In the genomic region with DNA sequence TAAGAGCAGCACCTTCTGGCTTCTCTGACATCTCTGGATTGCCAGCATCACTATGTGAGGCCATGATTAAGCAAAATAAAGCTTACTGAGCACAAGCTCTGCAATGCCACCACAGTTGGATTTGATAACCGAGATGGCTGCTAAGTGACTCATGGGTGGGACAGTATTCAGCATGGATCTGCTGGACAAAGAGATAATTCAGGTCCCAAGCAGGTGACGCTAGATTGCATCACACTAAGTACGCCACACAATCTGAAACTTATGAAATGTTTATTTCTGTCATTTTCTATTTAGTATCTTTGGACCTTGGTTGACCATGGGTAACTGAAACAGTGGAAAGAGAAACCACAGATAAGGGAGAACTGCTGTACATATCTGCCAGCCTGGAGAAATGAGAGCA, we compare ENCODE assay signal across 27 cellular contexts. TPM values are rescaled to one million over a fixed set of nuclear protein-coding genes. Genes with fewer than 3 reads are reported as not detected.
A peak's percentile ranks its signal among the peaks of the same experiment; 100 is the strongest.
DNase-seq lines count a peak whose midpoint lies in the region; ATAC-seq, FAIRE-seq and TF ChIP-seq lines count a peak whose summit lies in the region.
"Had no signal": no experiment of that assay in that cellular context is flagged by ENCODE, and none has a peak within 500 bp of the region (broad histone marks: within the 10 kb centered on the region; RNA-seq: fewer than 3 reads in every experiment).

No MANE protein-coding gene starts in this region.

- TF ChIP-seq POLR2A in heart left ventricle (IDR thresholded peaks at IDR 0.05) (no peak), GM12891 (IDR thresholded peaks at IDR 0.05; ENCODE audit: low read depth, low read length) (no peak)

- CTCF ChIA-PET in activated CD8-positive, alpha-beta T cell treated with anti-CD3 and anti-CD28 coated beads, Interleukin-2, amount 10 ng/mL, durations not matched to agents 7 days and 5 days (lab: Charles Lee) = no interaction called here
- CTCF ChIA-PET in activated CD8-positive, alpha-beta T cell treated with anti-CD3 and anti-CD28 coated beads for 36 hours (lab: Charles Lee) = interaction anchor here (0.8 to 1.3 kb wide), 2 partner anchors 615 to 718 kb away, joined by 3 read pairs; no protein-coding TSS in a partner anchor

- ATAC-seq in activated CD8-positive, alpha-beta T cell treated with anti-CD3 and anti-CD28 coated beads, Interleukin-2, amount 10 ng/mL, durations not matched to agents 7 days and 5 days = no peak
- ATAC-seq in activated CD8-positive, alpha-beta T cell treated with anti-CD3 and anti-CD28 coated beads for 36 hours = no peak
- ATAC-seq in GM21825 (IDR thresholded peaks at IDR 0.05; ENCODE audit: unreplicated experiment) (no peak), heart left ventricle (no peak)
- ATAC-seq: gastroesophageal sphincter had no signal

- no peaks in the 10 kb centered on the region for H3K27me3 ChIP-seq in hepatocyte
- H3K27me3 ChIP-seq in heart left ventricle = no peaks in the 10 kb centered on the region
- H3K27me3 ChIP-seq: gastroesophageal sphincter had no signal

- no peaks in the 10 kb centered on the region for H3K9me3 ChIP-seq in hepatocyte (ENCODE audit: low read depth)
- no peaks in the 10 kb centered on the region for H3K9me3 ChIP-seq in heart left ventricle
- H3K9me3 ChIP-seq: gastroesophageal sphincter, prostate gland had no signal

- intact Hi-C loops in activated CD8-positive, alpha-beta T cell treated with anti-CD3 and anti-CD28 coated beads for 36 hours (cut with micrococcal nuclease) = loop anchor here (10.0 kb wide), 2 partner anchors 94 to 144 kb away; partner anchors contain the start of gene COX10
- intact Hi-C loops in heart left ventricle (cut with DNase I) = loop anchor here in 5 of 10 donors (10.0 kb wide), 5 partner anchors 114 to 614 kb away; partner anchors contain the start of gene COX10 (in 1 of the 5)

- no peak overlapping the region for H3K4me3 Mint-ChIP-seq in activated CD8-positive, alpha-beta T cell treated with anti-CD3 and anti-CD28 coated beads, Interleukin-2, amount 10 ng/mL, durations not matched to agents 7 days and 5 days
- no peak overlapping the region for H3K4me3 Mint-ChIP-seq in activated CD8-positive, alpha-beta T cell treated with anti-CD3 and anti-CD28 coated beads for 36 hours
- H3K4me3 Mint-ChIP-seq: activated T-cell treated with anti-CD3 and anti-CD28 coated beads, Interleukin-2, amount 50 U/mL, for 24 hours had no signal

- H3K9me2 ChIP-seq in hepatocyte (replicated peaks; ENCODE audit: insufficient read depth) = no peaks in the 10 kb centered on the region

- WGBS in hepatocyte (ENCODE audit: low lambda C conversion rate, missing lambda C conversion rate) = 68% methylated on average over 3 of the region's 3 CpGs
- 84 to 90% (median 90%) methylated on average over 3 of the region's 3 CpGs for WGBS in heart left ventricle, 4 donors

- TF ChIP-seq CTCF in activated CD8-positive, alpha-beta T cell treated with anti-CD3 and anti-CD28 coated beads for 36 hours (IDR thresholded peaks at IDR 0.05) = no peak
- no peak for TF ChIP-seq CTCF in hepatocyte (IDR thresholded peaks at IDR 0.05; ENCODE audit: poor library complexity)
- TF ChIP-seq CTCF in heart left ventricle (IDR thresholded peaks at IDR 0.05) = no peak

- H2AFZ ChIP-seq in hepatocyte = no peak overlapping the region

- in situ Hi-C loops in SK-MEL-5 (cut with HindIII; ENCODE audit: low pct_unique_long_range_greater_than_20kb, low sequenced_read_pairs) = no loop called here

- no peak for FAIRE-seq in GM12891 (lab: Jason Lieb, UNC)
- FAIRE-seq: A204.1, keratinocyte had no signal

- H3K36me3 ChIP-seq in hepatocyte (replicated peaks; ENCODE audit: insufficient read depth, low read depth) = no peaks in the 10 kb centered on the region
- H3K36me3 ChIP-seq in heart left ventricle = peaks cover 0 to 32% (median 20%) of the 10 kb centered on the region in 9 donors
- H3K36me3 ChIP-seq: prostate gland had no signal

- H3K4me1 Mint-ChIP-seq in activated CD8-positive, alpha-beta T cell treated with anti-CD3 and anti-CD28 coated beads, Interleukin-2, amount 10 ng/mL, durations not matched to agents 7 days and 5 days (ENCODE audit: low read depth) = peaks cover 41% of the 10 kb centered on the region
- H3K4me1 Mint-ChIP-seq in activated CD8-positive, alpha-beta T cell treated with anti-CD3 and anti-CD28 coated beads for 36 hours (ENCODE audit: low read depth) = peaks cover 38% of the 10 kb centered on the region

- no peaks in the 10 kb centered on the region for H4K20me1 ChIP-seq in hepatocyte (ENCODE audit: insufficient read depth, poor library complexity, severe bottlenecking)

- DNase-seq in activated CD8-positive, alpha-beta T cell treated with anti-CD3 and anti-CD28 coated beads, Interleukin-2, amount 10 ng/mL, durations not matched to agents 7 days and 5 days = no peak
- DNase-seq in activated CD8-positive, alpha-beta T cell treated with anti-CD3 and anti-CD28 coated beads for 36 hours = no peak
- DNase-seq in SK-MEL-5 (ENCODE audit: low read depth, low spot score) = peak; percentile 39
- peak; percentile 46 for DNase-seq in hepatocyte (ENCODE audit: low spot score)
- DNase-seq in superior temporal gyrus (ENCODE audit: extremely low spot score) = no peak
- DNase-seq in heart left ventricle = no peak
- DNase-seq in GM12891 (ENCODE audit: insufficient read length, low spot score) = no peak
- DNase-seq: activated CD4-positive, alpha-beta T cell treated with anti-CD3 and anti-CD28 coated beads for 1 hour; activated T-cell treated with anti-CD3 and anti-CD28 coated beads, Interleukin-2, amount 50 U/mL, for 24 hours; amniotic stem cell; DMS79; effector memory CD4-positive, alpha-beta T cell; HCEC 1CT; NCI-H1105 treated with DMSO at 0.1 percent for 48 hours; NCI-H2029 treated with DMSO at 0.1 percent for 48 hours; NCI-H226; NCI-H774; T1000 had no signal

- H3K27me3 Mint-ChIP-seq in activated CD8-positive, alpha-beta T cell treated with anti-CD3 and anti-CD28 coated beads, Interleukin-2, amount 10 ng/mL, durations not matched to agents 7 days and 5 days (ENCODE audit: low read depth) = no peaks in the 10 kb centered on the region
- H3K27me3 Mint-ChIP-seq in activated CD8-positive, alpha-beta T cell treated with anti-CD3 and anti-CD28 coated beads for 36 hours = no peaks in the 10 kb centered on the region
- H3K27me3 Mint-ChIP-seq: activated T-cell treated with anti-CD3 and anti-CD28 coated beads, Interleukin-2, amount 50 U/mL, for 24 hours had no signal

- H3K4me2 ChIP-seq in hepatocyte = no peak overlapping the region

- no peaks in the 10 kb centered on the region for H3K4me1 ChIP-seq in hepatocyte (ENCODE audit: insufficient read depth)
- peaks cover 0 to 22% (median 6%) of the 10 kb centered on the region in 12 donors for H3K4me1 ChIP-seq in heart left ventricle
- H3K4me1 ChIP-seq: gastroesophageal sphincter, prostate gland had no signal

- no peaks in the 10 kb centered on the region for H3K9me3 Mint-ChIP-seq in activated CD8-positive, alpha-beta T cell treated with anti-CD3 and anti-CD28 coated beads, Interleukin-2, amount 10 ng/mL, durations not matched to agents 7 days and 5 days (ENCODE audit: insufficient read depth)
- no peaks in the 10 kb centered on the region for H3K9me3 Mint-ChIP-seq in activated CD8-positive, alpha-beta T cell treated with anti-CD3 and anti-CD28 coated beads for 36 hours

- peak overlapping the region; percentile 3 for H3K27ac Mint-ChIP-seq in activated CD8-positive, alpha-beta T cell treated with anti-CD3 and anti-CD28 coated beads, Interleukin-2, amount 10 ng/mL, durations not matched to agents 7 days and 5 days
- no peak overlapping the region for H3K27ac Mint-ChIP-seq in activated CD8-positive, alpha-beta T cell treated with anti-CD3 and anti-CD28 coated beads for 36 hours
- H3K27ac Mint-ChIP-seq: activated T-cell treated with anti-CD3 and anti-CD28 coated beads, Interleukin-2, amount 50 U/mL, for 24 hours had no signal

- POLR2A ChIA-PET in activated CD8-positive, alpha-beta T cell treated with anti-CD3 and anti-CD28 coated beads, Interleukin-2, amount 10 ng/mL, durations not matched to agents 7 days and 5 days (lab: Charles Lee) = no interaction called here
- POLR2A ChIA-PET in activated CD8-positive, alpha-beta T cell treated with anti-CD3 and anti-CD28 coated beads for 36 hours (lab: Charles Lee) = interaction anchor here (0.6 kb wide), 1 partner anchor 575 kb away, joined by 3 read pairs; no protein-coding TSS in a partner anchor

- H3K4me3 ChIP-seq in hepatocyte (no peak overlapping the region), heart left ventricle (no peak overlapping the region)
- H3K4me3 ChIP-seq: gastroesophageal sphincter, prostate gland had no signal

- H3K27ac ChIP-seq in hepatocyte = peak overlapping the region; percentile 49
- no peak overlapping the region for H3K27ac ChIP-seq in heart left ventricle
- H3K27ac ChIP-seq: gastroesophageal sphincter, prostate gland had no signal

- peaks cover 62% of the 10 kb centered on the region for H3K36me3 Mint-ChIP-seq in activated CD8-positive, alpha-beta T cell treated with anti-CD3 and anti-CD28 coated beads, Interleukin-2, amount 10 ng/mL, durations not matched to agents 7 days and 5 days (ENCODE audit: low read depth)
- H3K36me3 Mint-ChIP-seq in activated CD8-positive, alpha-beta T cell treated with anti-CD3 and anti-CD28 coated beads for 36 hours (ENCODE audit: low read depth) = peaks cover 39% of the 10 kb centered on the region

- H3K79me2 ChIP-seq in hepatocyte = no peaks in the 10 kb centered on the region

TF ChIP-seq in GM12891, 5 proteins besides CTCF, POLR2A, EP300 and RAD21:
- TF ChIP-seq PAX5 (IDR thresholded peaks at IDR 0.05; ENCODE audit: insufficient read depth, low read length, severe bottlenecking) = no peak
- TF ChIP-seq SPI1 (IDR thresholded peaks at IDR 0.05; ENCODE audit: low read depth, low read length) = no peak
- TF ChIP-seq POLR2AphosphoS5 (IDR thresholded peaks at IDR 0.05; ENCODE audit: low read depth, low read length) = no peak
- no peak for TF ChIP-seq POU2F2 (IDR thresholded peaks at IDR 0.05; ENCODE audit: low read depth, low read length)
- no peak for TF ChIP-seq TAF1 (IDR thresholded peaks at IDR 0.05; ENCODE audit: low read depth, low read length)

RNA-seq across cellular contexts. Expression of gene CDRT15, which starts 27.4 kb away (rescaled TPM):
- total RNA-seq in activated CD8-positive, alpha-beta T cell treated with anti-CD3 and anti-CD28 coated beads, Interleukin-2, amount 10 ng/mL, durations not matched to agents 7 days and 5 days = not detected
- total RNA-seq in activated CD8-positive, alpha-beta T cell treated with anti-CD3 and anti-CD28 coated beads for 36 hours = not detected
- not detected in 2 replicates for total RNA-seq in SK-MEL-5 (2014; rRNA removed; shearing (Covaris generic))
- not detected in 2 replicates for polyA plus RNA-seq in SK-MEL-5 (2015; cell fraction: cytosol; rRNA removed)
- not detected in 2 replicates for polyA plus RNA-seq in SK-MEL-5 (2015; cell fraction: nucleus; rRNA removed)
- not detected in 2 replicates for total RNA-seq in hepatocyte
- 0.50 TPM in 1 of 2 replicates, not detected in the other for polyA plus RNA-seq in hepatocyte
- not detected for total RNA-seq in heart left ventricle
- polyA plus RNA-seq in heart left ventricle = not detected
- polyA plus RNA-seq in GM12891 (2012; ENCODE audit: low read depth, missing spikeins) = not detected
- total RNA-seq: activated CD8-positive, alpha-beta memory T cell treated with anti-CD3 and anti-CD28 coated beads for 36 hours; gastroesophageal sphincter; lung microvascular endothelial cell; prostate gland; skeletal muscle tissue had no signal
- polyA plus RNA-seq: esophagus, keratinocyte had no signal

Comparison
In these comparisons a context has a peak if more than half of its experiments do, and no peak if none do; other contexts are left out.
1. DNase-seq: peak in SK-MEL-5 (single experiment) and hepatocyte (single experiment); none in activated CD8-positive, alpha-beta T cell treated with anti-CD3 and anti-CD28 coated beads, Interleukin-2, amount 10 ng/mL, durations not matched to agents 7 days and 5 days (single experiment), activated CD8-positive, alpha-beta T cell treated with anti-CD3 and anti-CD28 coated beads for 36 hours (single experiment), superior temporal gyrus (single experiment), heart left ventricle (0 of 5) and GM12891 (single experiment).